Comparison of ENCODE assay signal across 1 cellular context in the genomic region with DNA sequence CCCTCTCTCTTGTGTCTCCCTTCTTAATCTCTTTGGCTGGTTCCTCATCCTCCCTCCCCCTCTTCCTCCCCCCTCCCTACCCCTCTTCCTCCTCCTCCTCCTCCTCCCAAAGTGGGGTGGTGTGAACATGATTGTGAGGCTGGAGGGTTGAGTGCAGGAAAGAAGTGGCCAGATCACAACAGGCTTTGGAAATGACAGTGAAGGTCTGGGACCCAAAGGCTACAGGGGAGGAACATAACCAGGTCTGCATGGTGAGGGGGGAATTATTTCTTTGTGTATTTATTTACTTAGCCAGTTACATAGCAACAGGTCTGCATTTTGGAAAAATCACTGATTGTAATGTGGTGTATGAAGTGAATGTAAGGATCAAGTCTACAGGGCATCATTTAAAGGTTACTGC.
TF ChIP-seq lines count a peak whose summit lies in the region.

No MANE protein-coding gene starts in this region.

TF ChIP-seq in WTC11, 78 proteins besides CTCF, POLR2A, EP300 and RAD21 (continued from another document):
- TF ChIP-seq, protein P1, sequence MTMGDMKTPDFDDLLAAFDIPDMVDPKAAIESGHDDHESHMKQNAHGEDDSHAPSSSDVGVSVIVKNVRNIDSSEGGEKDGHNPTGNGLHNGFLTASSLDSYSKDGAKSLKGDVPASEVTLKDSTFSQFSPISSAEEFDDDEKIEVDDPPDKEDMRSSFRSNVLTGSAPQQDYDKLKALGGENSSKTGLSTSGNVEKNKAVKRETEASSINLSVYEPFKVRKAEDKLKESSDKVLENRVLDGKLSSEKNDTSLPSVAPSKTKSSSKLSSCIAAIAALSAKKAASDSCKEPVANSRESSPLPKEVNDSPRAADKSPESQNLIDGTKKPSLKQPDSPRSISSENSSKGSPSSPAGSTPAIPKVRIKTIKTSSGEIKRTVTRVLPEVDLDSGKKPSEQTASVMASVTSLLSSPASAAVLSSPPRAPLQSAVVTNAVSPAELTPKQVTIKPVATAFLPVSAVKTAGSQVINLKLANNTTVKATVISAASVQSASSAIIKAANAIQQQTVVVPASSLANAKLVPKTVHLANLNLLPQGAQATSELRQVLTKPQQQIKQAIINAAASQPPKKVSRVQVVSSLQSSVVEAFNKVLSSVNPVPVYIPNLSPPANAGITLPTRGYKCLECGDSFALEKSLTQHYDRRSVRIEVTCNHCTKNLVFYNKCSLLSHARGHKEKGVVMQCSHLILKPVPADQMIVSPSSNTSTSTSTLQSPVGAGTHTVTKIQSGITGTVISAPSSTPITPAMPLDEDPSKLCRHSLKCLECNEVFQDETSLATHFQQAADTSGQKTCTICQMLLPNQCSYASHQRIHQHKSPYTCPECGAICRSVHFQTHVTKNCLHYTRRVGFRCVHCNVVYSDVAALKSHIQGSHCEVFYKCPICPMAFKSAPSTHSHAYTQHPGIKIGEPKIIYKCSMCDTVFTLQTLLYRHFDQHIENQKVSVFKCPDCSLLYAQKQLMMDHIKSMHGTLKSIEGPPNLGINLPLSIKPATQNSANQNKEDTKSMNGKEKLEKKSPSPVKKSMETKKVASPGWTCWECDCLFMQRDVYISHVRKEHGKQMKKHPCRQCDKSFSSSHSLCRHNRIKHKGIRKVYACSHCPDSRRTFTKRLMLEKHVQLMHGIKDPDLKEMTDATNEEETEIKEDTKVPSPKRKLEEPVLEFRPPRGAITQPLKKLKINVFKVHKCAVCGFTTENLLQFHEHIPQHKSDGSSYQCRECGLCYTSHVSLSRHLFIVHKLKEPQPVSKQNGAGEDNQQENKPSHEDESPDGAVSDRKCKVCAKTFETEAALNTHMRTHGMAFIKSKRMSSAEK (CRISPR knock-in tag; IDR thresholded peaks at IDR 0.05; ENCODE audit: borderline replicate concordance): no peak
- TF ChIP-seq, protein P2, sequence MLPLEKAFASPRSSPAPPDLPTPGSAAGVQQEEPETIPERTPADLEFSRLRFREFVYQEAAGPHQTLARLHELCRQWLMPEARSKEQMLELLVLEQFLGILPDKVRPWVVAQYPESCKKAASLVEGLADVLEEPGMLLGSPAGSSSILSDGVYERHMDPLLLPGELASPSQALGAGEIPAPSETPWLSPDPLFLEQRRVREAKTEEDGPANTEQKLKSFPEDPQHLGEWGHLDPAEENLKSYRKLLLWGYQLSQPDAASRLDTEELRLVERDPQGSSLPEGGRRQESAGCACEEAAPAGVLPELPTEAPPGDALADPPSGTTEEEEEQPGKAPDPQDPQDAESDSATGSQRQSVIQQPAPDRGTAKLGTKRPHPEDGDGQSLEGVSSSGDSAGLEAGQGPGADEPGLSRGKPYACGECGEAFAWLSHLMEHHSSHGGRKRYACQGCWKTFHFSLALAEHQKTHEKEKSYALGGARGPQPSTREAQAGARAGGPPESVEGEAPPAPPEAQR (CRISPR knock-in tag; IDR thresholded peaks at IDR 0.05): no peak
- TF ChIP-seq GRHL2 (CRISPR knock-in tag; IDR thresholded peaks at IDR 0.05; ENCODE audit: insufficient replicate concordance, severe bottlenecking) (no peak), GABPB1 (CRISPR knock-in tag; IDR thresholded peaks at IDR 0.05) (no peak), IRF2 (CRISPR knock-in tag; IDR thresholded peaks at IDR 0.05; ENCODE audit: borderline replicate concordance, low read depth) (no peak), EMX1 (CRISPR knock-in tag; IDR thresholded peaks at IDR 0.05) (no peak)
- TF ChIP-seq, protein P3, sequence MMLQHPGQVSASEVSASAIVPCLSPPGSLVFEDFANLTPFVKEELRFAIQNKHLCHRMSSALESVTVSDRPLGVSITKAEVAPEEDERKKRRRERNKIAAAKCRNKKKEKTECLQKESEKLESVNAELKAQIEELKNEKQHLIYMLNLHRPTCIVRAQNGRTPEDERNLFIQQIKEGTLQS (CRISPR knock-in tag; conservative IDR thresholded peaks at IDR 0.05): no peak
- TF ChIP-seq, protein P4, sequence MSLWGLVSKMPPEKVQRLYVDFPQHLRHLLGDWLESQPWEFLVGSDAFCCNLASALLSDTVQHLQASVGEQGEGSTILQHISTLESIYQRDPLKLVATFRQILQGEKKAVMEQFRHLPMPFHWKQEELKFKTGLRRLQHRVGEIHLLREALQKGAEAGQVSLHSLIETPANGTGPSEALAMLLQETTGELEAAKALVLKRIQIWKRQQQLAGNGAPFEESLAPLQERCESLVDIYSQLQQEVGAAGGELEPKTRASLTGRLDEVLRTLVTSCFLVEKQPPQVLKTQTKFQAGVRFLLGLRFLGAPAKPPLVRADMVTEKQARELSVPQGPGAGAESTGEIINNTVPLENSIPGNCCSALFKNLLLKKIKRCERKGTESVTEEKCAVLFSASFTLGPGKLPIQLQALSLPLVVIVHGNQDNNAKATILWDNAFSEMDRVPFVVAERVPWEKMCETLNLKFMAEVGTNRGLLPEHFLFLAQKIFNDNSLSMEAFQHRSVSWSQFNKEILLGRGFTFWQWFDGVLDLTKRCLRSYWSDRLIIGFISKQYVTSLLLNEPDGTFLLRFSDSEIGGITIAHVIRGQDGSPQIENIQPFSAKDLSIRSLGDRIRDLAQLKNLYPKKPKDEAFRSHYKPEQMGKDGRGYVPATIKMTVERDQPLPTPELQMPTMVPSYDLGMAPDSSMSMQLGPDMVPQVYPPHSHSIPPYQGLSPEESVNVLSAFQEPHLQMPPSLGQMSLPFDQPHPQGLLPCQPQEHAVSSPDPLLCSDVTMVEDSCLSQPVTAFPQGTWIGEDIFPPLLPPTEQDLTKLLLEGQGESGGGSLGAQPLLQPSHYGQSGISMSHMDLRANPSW (CRISPR knock-in tag; conservative IDR thresholded peaks at IDR 0.05; ENCODE audit: low read depth): no peak
